ENCODE assay signal across 32 cellular contexts in the genomic region with DNA sequence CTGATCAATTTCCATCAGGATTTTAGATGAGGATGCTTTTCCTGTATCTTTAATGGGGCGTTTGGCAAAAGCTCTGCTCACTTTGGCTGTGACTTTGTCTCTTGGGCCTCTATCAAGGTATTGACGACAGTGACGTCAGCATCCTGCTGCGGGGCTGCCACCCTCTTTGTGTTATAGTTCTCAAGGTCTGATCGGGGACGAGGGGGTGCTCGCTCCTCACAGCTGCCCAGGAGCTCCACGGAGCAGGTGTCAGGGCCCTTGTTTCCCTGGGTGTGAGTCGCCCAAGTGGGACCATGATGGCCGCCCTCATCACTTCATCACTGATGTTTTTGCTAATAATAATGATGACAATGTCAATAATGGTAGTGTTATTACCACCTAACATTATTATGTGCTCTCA.
DNase-seq lines count a peak whose midpoint lies in the region; FAIRE-seq and TF ChIP-seq lines count a peak whose summit lies in the region.
"Had no signal": no experiment of that assay in that cellular context is flagged by ENCODE, and none has a peak within 500 bp of the region (broad histone marks: within the 10 kb centered on the region; RNA-seq: fewer than 3 reads in every experiment).

No MANE protein-coding gene starts in this region.

- H3K9me3 Mint-ChIP-seq in Calu3 (ENCODE audit: low read depth, unreplicated experiment) (no peaks in the 10 kb centered on the region), H9 (no peaks in the 10 kb centered on the region)
- H3K9me3 Mint-ChIP-seq in activated T-helper 1 cell treated with anti-CD3 and anti-CD28 coated beads, Interleukin-12 subunit alpha, Interleukin-12 subunit beta, Interleukin-2, Interleukin-4 antibody, amounts not matched to agents 30 ng/mL and 10 ng/mL and 1 ng/mL, durations not matched to agents 14 hours and 24 hours and 36 hours, result no peaks in the 10 kb centered on the region
- H3K9me3 Mint-ChIP-seq: CD4-positive, alpha-beta memory T cell had no signal

- no TSS peak for BruUV-seq in Calu3 (replicated peaks; lab: Mats Ljungman, UMichigan)
- no TSS peak for BruUV-seq in PC-9 (replicated peaks; lab: Mats Ljungman, UMichigan)
- BruUV-seq in endothelial cell of umbilical vein (replicated peaks; lab: Mats Ljungman, UMichigan), result no TSS peak

- H3K4me3 ChIP-seq in PC-9, result no peak overlapping the region
- H3K4me3 ChIP-seq in endothelial cell of umbilical vein (replicated peaks in 1 of 3; ENCODE audit: insufficient read depth in 1 of 3, low read depth in 1 of 3, low read length in 3 of 3), result no peak overlapping the region
- H3K4me3 ChIP-seq in spleen, result no peak overlapping the region
- H3K4me3 ChIP-seq: BLaER1 treated with 17β-estradiol and CSF1 and Interleukin-3, amounts not matched to agents 10 nM and 100 nM; GM12878; K562; SK-N-MC had no signal

- DNase-seq in Calu3 (no peak), PC-9 (no peak), endothelial cell of umbilical vein (ENCODE audit: low read depth, low spot score) (no peak), spleen (peak; percentile 54), H9 (no peak)
- DNase-seq in activated CD4-positive, alpha-beta T cell treated with anti-CD3 and anti-CD28 coated beads for 1 hour, result no peak
- DNase-seq in activated T-helper 1 cell treated with anti-CD3 and anti-CD28 coated beads, Interleukin-12 subunit alpha, Interleukin-12 subunit beta, Interleukin-2, Interleukin-4 antibody, amounts not matched to agents 30 ng/mL and 10 ng/mL and 1 ng/mL, durations not matched to agents 14 hours and 24 hours and 36 hours (ENCODE audit: low spot score), result no peak
- DNase-seq: AML-193; CD4-positive, alpha-beta memory T cell; COR-L47; DMS 273 treated with DMSO at 0.1 percent for 48 hours; DMS79; EL; GDM1; GOT3; HCEC 1CT; Kasumi-1; MV-4-11; NCI-H1105; NCI-H1436 treated with DMSO at 0.1 percent for 48 hours; NCI-H1930; NCI-H446; NCI-H524 treated with DMSO at 0.1 percent for 48 hours; NCI-H774; RPMI8226; SIG-M5 had no signal

- peaks cover 53% of the 10 kb centered on the region for H3K4me1 ChIP-seq in PC-9 (replicated peaks; ENCODE audit: insufficient read depth)
- peaks cover 51% of the 10 kb centered on the region for H3K4me1 ChIP-seq in endothelial cell of umbilical vein (ENCODE audit: control insufficient read depth, extremely low read depth, insufficient read depth, low read length)
- peaks cover 16 to 85% (median 63%) of the 10 kb centered on the region in 6 donors for H3K4me1 ChIP-seq in spleen
- no peaks in the 10 kb centered on the region; the same call in 1 of the 2 replicates for H3K4me1 ChIP-seq in H9 (ENCODE audit: insufficient read depth, low read length)

- POLR2A ChIA-PET in PC-9 (lab: Charles Lee; ENCODE audit: unreplicated experiment), result no interaction called here
- POLR2A ChIA-PET in endothelial cell of umbilical vein (lab: Charles Lee), result no interaction called here

- H2AFZ ChIP-seq in PC-9 (no peak overlapping the region), endothelial cell of umbilical vein (ENCODE audit: low read depth, low read length) (no peak overlapping the region), H9 (ENCODE audit: low read length) (no peak overlapping the region)

- no peak overlapping the region for H4K91ac ChIP-seq in H9 (ENCODE audit: insufficient read length, low read depth, low read length)

- no peaks in the 10 kb centered on the region for H3K9me2 ChIP-seq in PC-9 (ENCODE audit: insufficient read depth)

- H3K4me2 ChIP-seq in PC-9, result peak overlapping the region; percentile 46; the same call in 1 of the 2 replicates
- no peak overlapping the region for H3K4me2 ChIP-seq in endothelial cell of umbilical vein (ENCODE audit: insufficient read depth, low read length)
- no peak overlapping the region for H3K4me2 ChIP-seq in H9 (ENCODE audit: insufficient read depth, insufficient read length, low read length)

- no peaks in the 10 kb centered on the region for H3K79me1 ChIP-seq in H9 (ENCODE audit: insufficient read depth, low read depth, low read length, poor library complexity, severe bottlenecking)

- no peak overlapping the region for H3K4ac ChIP-seq in H9 (ENCODE audit: low read depth, low read length)

- H4K8ac ChIP-seq in H9 (replicated peaks; ENCODE audit: insufficient read length, low read depth, low read length), result no peak overlapping the region

- H3K27me3 ChIP-seq in PC-9 (ENCODE audit: insufficient read depth, low read depth) (no peaks in the 10 kb centered on the region), endothelial cell of umbilical vein (ENCODE audit: control insufficient read depth in 2 of 2, insufficient read depth in 2 of 2, low read length in 2 of 2) (no peaks in the 10 kb centered on the region), spleen (replicated peaks in 1 of 7) (no peaks in the 10 kb centered on the region), H9 (ENCODE audit: insufficient read depth, low read length) (no peaks in the 10 kb centered on the region)
- H3K27me3 ChIP-seq: BLaER1 treated with 17β-estradiol and CSF1 and Interleukin-3, amounts not matched to agents 10 nM and 100 nM had no signal

- no peaks in the 10 kb centered on the region for H3K9me1 ChIP-seq in endothelial cell of umbilical vein (replicated peaks; ENCODE audit: control insufficient read depth, extremely low read depth, insufficient read depth, low read length)

- H3T11ph ChIP-seq in H9 (ENCODE audit: low read length), result no peak overlapping the region

- H3K27me3 Mint-ChIP-seq in Calu3 (ENCODE audit: unreplicated experiment) (no peaks in the 10 kb centered on the region), H9 (ENCODE audit: low read depth) (no peaks in the 10 kb centered on the region)
- no peaks in the 10 kb centered on the region for H3K27me3 Mint-ChIP-seq in activated T-helper 1 cell treated with anti-CD3 and anti-CD28 coated beads, Interleukin-12 subunit alpha, Interleukin-12 subunit beta, Interleukin-2, Interleukin-4 antibody, amounts not matched to agents 30 ng/mL and 10 ng/mL and 1 ng/mL, durations not matched to agents 14 hours and 24 hours and 36 hours (ENCODE audit: insufficient read depth)
- H3K27me3 Mint-ChIP-seq: CD4-positive, alpha-beta memory T cell had no signal

- no peak overlapping the region for H3K14ac ChIP-seq in H9 (ENCODE audit: insufficient read depth, low read length)

- TF ChIP-seq POLR2A in endothelial cell of umbilical vein (IDR thresholded peaks at IDR 0.05; ENCODE audit: low read depth, low read length) (no peak), spleen (IDR thresholded peaks at IDR 0.05) (no peak)

- no peak for FAIRE-seq in endothelial cell of umbilical vein (lab: Jason Lieb, UNC)
- FAIRE-seq: A204.1, GM12878, K562 had no signal

- TF ChIP-seq CTCF in Calu3 (IDR thresholded peaks at IDR 0.05; ENCODE audit: unreplicated experiment), result no peak
- TF ChIP-seq CTCF in PC-9 (conservative IDR thresholded peaks at IDR 0.05), result no peak
- TF ChIP-seq CTCF in endothelial cell of umbilical vein (IDR thresholded peaks at IDR 0.05; ENCODE audit: extremely low read depth in 1 of 2, insufficient read depth in 1 of 2, low read depth in 1 of 2, low read length in 2 of 2), result no peak
- no peak for TF ChIP-seq CTCF in spleen (IDR thresholded peaks at IDR 0.05 in 8 of 11, conservative IDR thresholded peaks at IDR 0.05 in 3 of 11)
- TF ChIP-seq CTCF in H9 (conservative IDR thresholded peaks at IDR 0.05), result no peak

- H3K27ac ChIP-seq in PC-9, result peak overlapping the region; percentile 97
- H3K27ac ChIP-seq in endothelial cell of umbilical vein (ENCODE audit: insufficient read depth, low read depth, low read length), result peak overlapping the region; percentile 83
- H3K27ac ChIP-seq in spleen, result no peak overlapping the region
- no peak overlapping the region for H3K27ac ChIP-seq in H9 (ENCODE audit: insufficient read length, low read depth, low read length)
- H3K27ac ChIP-seq: BLaER1 treated with 17β-estradiol and CSF1 and Interleukin-3, amounts not matched to agents 10 nM and 100 nM; HL-60; SK-N-MC had no signal

- no peak overlapping the region for H2BK15ac ChIP-seq in H9 (ENCODE audit: low read depth, low read length)

- H3K56ac ChIP-seq in H9 (ENCODE audit: insufficient read length, low read depth, low read length), result no peak overlapping the region

- H2BK20ac ChIP-seq in H9 (ENCODE audit: low read depth, low read length, poor library complexity, severe bottlenecking), result no peak overlapping the region

- H3K9ac ChIP-seq in endothelial cell of umbilical vein (replicated peaks; ENCODE audit: extremely low read depth, insufficient read depth, low read length) (no peak overlapping the region), H9 (ENCODE audit: extremely low read depth, insufficient read length, low read length) (no peak overlapping the region)
- H3K9ac ChIP-seq: BLaER1 treated with 17β-estradiol and CSF1 and Interleukin-3, amounts not matched to agents 10 nM and 100 nM had no signal

- peaks cover 59% of the 10 kb centered on the region for H3F3A ChIP-seq in PC-9 (ENCODE audit: insufficient read depth, low read depth)

- H3K23ac ChIP-seq in H9 (ENCODE audit: insufficient read length, low read depth, low read length), result no peak overlapping the region

- H4K5ac ChIP-seq in H9 (ENCODE audit: insufficient read length, low read depth, low read length), result no peak overlapping the region

- no peaks in the 10 kb centered on the region for H3K36me3 ChIP-seq in PC-9 (ENCODE audit: low read depth)
- H3K36me3 ChIP-seq in endothelial cell of umbilical vein (ENCODE audit: control insufficient read depth in 2 of 2, extremely low read depth in 1 of 2, insufficient read depth in 2 of 2, low read length in 2 of 2), result no peaks in the 10 kb centered on the region
- H3K36me3 ChIP-seq in spleen, result peaks cover 0 to 7% (median 0%) of the 10 kb centered on the region in 6 donors

- H4K20me1 ChIP-seq in PC-9 (ENCODE audit: insufficient read depth) (no peaks in the 10 kb centered on the region), endothelial cell of umbilical vein (replicated peaks; ENCODE audit: control insufficient read depth, extremely low read depth, insufficient read depth, low read length) (no peaks in the 10 kb centered on the region), H9 (ENCODE audit: control insufficient read depth, insufficient read depth, insufficient read length) (no peaks in the 10 kb centered on the region)

- H3K36me3 Mint-ChIP-seq in Calu3 (ENCODE audit: insufficient read depth, unreplicated experiment) (peaks cover 20% of the 10 kb centered on the region), H9 (ENCODE audit: insufficient read depth in 1 of 3, low read depth in 3 of 3) (peaks cover 12 to 16% (median 13%) of the 10 kb centered on the region in 3 experiments; a peak in 6 of 7 replicates)
- H3K36me3 Mint-ChIP-seq in activated T-helper 1 cell treated with anti-CD3 and anti-CD28 coated beads, Interleukin-12 subunit alpha, Interleukin-12 subunit beta, Interleukin-2, Interleukin-4 antibody, amounts not matched to agents 30 ng/mL and 10 ng/mL and 1 ng/mL, durations not matched to agents 14 hours and 24 hours and 36 hours (ENCODE audit: low read depth), result peaks cover 8% of the 10 kb centered on the region

- no peak overlapping the region for H2BK12ac ChIP-seq in H9 (ENCODE audit: insufficient read length, low read depth, low read length)

- H2BK120ac ChIP-seq in H9 (ENCODE audit: low read depth, low read length, poor library complexity, severe bottlenecking), result no peak overlapping the region

- CTCF ChIA-PET in Calu3 (lab: Charles Lee) (no interaction called here), PC-9 (lab: Charles Lee) (no interaction called here), endothelial cell of umbilical vein (lab: Charles Lee) (interaction anchor here (1.1 to 1.2 kb wide), 2 partner anchors 9 to 12 kb away, joined by 3 read pairs; no protein-coding TSS in a partner anchor)

- no peaks in the 10 kb centered on the region for H3K23me2 ChIP-seq in H9 (ENCODE audit: insufficient read length, low read depth, low read length, poor library complexity, severe bottlenecking)

- H3K18ac ChIP-seq in H9 (ENCODE audit: insufficient read length, low read depth, low read length), result no peak overlapping the region

- H3K27ac Mint-ChIP-seq in Calu3 (ENCODE audit: unreplicated experiment) (peak overlapping the region; percentile 64), H9 (no peak overlapping the region; a peak in 1 of 7 replicates)
- H3K27ac Mint-ChIP-seq in activated T-helper 1 cell treated with anti-CD3 and anti-CD28 coated beads, Interleukin-12 subunit alpha, Interleukin-12 subunit beta, Interleukin-2, Interleukin-4 antibody, amounts not matched to agents 30 ng/mL and 10 ng/mL and 1 ng/mL, durations not matched to agents 14 hours and 24 hours and 36 hours, result no peak overlapping the region

- no peak overlapping the region for H2AK5ac ChIP-seq in H9 (ENCODE audit: insufficient read length, low read length)

- H3K79me2 ChIP-seq in PC-9 (ENCODE audit: low read depth), result peaks cover 84% of the 10 kb centered on the region
- peaks cover 39% of the 10 kb centered on the region for H3K79me2 ChIP-seq in endothelial cell of umbilical vein (ENCODE audit: control insufficient read depth, insufficient read depth, low read length)
- peaks cover 11% of the 10 kb centered on the region; the same call in 1 of the 2 replicates for H3K79me2 ChIP-seq in H9 (ENCODE audit: insufficient read depth, low read length)

- H3K4me3 Mint-ChIP-seq in Calu3 (ENCODE audit: low read depth, unreplicated experiment), result no peak overlapping the region
- no peak overlapping the region for H3K4me3 Mint-ChIP-seq in activated T-helper 1 cell treated with anti-CD3 and anti-CD28 coated beads, Interleukin-12 subunit alpha, Interleukin-12 subunit beta, Interleukin-2, Interleukin-4 antibody, amounts not matched to agents 30 ng/mL and 10 ng/mL and 1 ng/mL, durations not matched to agents 14 hours and 24 hours and 36 hours
- no peak overlapping the region for H3K4me3 Mint-ChIP-seq in H9
- H3K4me3 Mint-ChIP-seq: CD4-positive, alpha-beta memory T cell had no signal

- 81 to 98% (median 86%) methylated on average over 7 to 10 of the region's 10 CpGs for WGBS in spleen, 5 donors
- no CpG with 5 or more reads among the region's 10 CpGs for WGBS in H9 (ENCODE audit: extremely low coverage, insufficient read length, low lambda C conversion rate)

- no peak overlapping the region for H2BK5ac ChIP-seq in H9 (ENCODE audit: insufficient read length, low read length)

- H3K4me1 Mint-ChIP-seq in Calu3 (ENCODE audit: low read depth, unreplicated experiment) (peaks cover 68% of the 10 kb centered on the region), H9 (peaks cover 20 to 28% of the 10 kb centered on the region in 2 experiments)
- peaks cover 14% of the 10 kb centered on the region for H3K4me1 Mint-ChIP-seq in activated T-helper 1 cell treated with anti-CD3 and anti-CD28 coated beads, Interleukin-12 subunit alpha, Interleukin-12 subunit beta, Interleukin-2, Interleukin-4 antibody, amounts not matched to agents 30 ng/mL and 10 ng/mL and 1 ng/mL, durations not matched to agents 14 hours and 24 hours and 36 hours (ENCODE audit: low read depth)

- dilution Hi-C loops in endothelial cell of umbilical vein (cut with MboI; ENCODE audit: extremely low pct_ligation_motif_present, low sequenced_read_pairs), result no loop called here

- H3K9me3 ChIP-seq in PC-9 (ENCODE audit: insufficient read depth, low read depth), result peaks cover 6% of the 10 kb centered on the region; the same call in 1 of the 2 replicates
- H3K9me3 ChIP-seq in endothelial cell of umbilical vein (replicated peaks; ENCODE audit: control insufficient read depth, insufficient read depth, low read length), result no peaks in the 10 kb centered on the region
- no peaks in the 10 kb centered on the region for H3K9me3 ChIP-seq in spleen
- no peaks in the 10 kb centered on the region for H3K9me3 ChIP-seq in H9 (ENCODE audit: control insufficient read depth, low read depth, low read length)
- H3K9me3 ChIP-seq: BLaER1 treated with 17β-estradiol and CSF1 and Interleukin-3, amounts not matched to agents 10 nM and 100 nM had no signal

- intact Hi-C loops in Calu3 (cut with micrococcal nuclease; ENCODE audit: unreplicated experiment) (no loop called here), PC-9 (cut with micrococcal nuclease; ENCODE audit: unreplicated experiment) (no loop called here), endothelial cell of umbilical vein (cut with micrococcal nuclease) (loop anchor here (5.0 to 10.0 kb wide), 3 partner anchors 143 to 575 kb away; no protein-coding TSS in a partner anchor), spleen (cut with DNase I; ENCODE audit: low total_unique reads) (loop anchor here (10.0 kb wide), 1 partner anchor 45 kb away; no protein-coding TSS in a partner anchor)
- intact Hi-C loops in activated T-helper 1 cell treated with anti-CD3 and anti-CD28 coated beads, Interleukin-12 subunit alpha, Interleukin-12 subunit beta, Interleukin-2, Interleukin-4 antibody, amounts not matched to agents 30 ng/mL and 10 ng/mL and 1 ng/mL, durations not matched to agents 14 hours and 24 hours and 36 hours (cut with micrococcal nuclease), result no loop called here

Comparison
In these comparisons a context has a peak if more than half of its experiments do, and no peak if none do; other contexts are left out.
1. H3K27ac ChIP-seq: peak in PC-9 (single experiment) and endothelial cell of umbilical vein (single experiment); none in spleen (0 of 8) and H9 (single experiment).
2. intact Hi-C loops: an anchor here in endothelial cell of umbilical vein (5.0 to 10.0 kb wide) and spleen (10.0 kb wide); none called in Calu3, PC-9 and activated T-helper 1 cell treated with anti-CD3 and anti-CD28 coated beads, Interleukin-12 subunit alpha, Interleukin-12 subunit beta, Interleukin-2, Interleukin-4 antibody, amounts not matched to agents 30 ng/mL and 10 ng/mL and 1 ng/mL, durations not matched to agents 14 hours and 24 hours and 36 hours.